ENCODE assay signal across 8 cellular contexts in genomic region chr13:96020155-96020575, GRCh38. TPM values are rescaled to one million over a fixed set of nuclear protein-coding genes. Genes with fewer than 3 reads are reported as not detected.
A peak's percentile ranks its signal among the peaks of the same experiment; 100 is the strongest.
DNase-seq lines count a peak whose midpoint lies in the region; ATAC-seq and TF ChIP-seq lines count a peak whose summit lies in the region.

No MANE protein-coding gene starts in this region.

- ATAC-seq in GM21360 (IDR thresholded peaks at IDR 0.05; ENCODE audit: unreplicated experiment) (peak; percentile 95), HG03521 (IDR thresholded peaks at IDR 0.05; ENCODE audit: unreplicated experiment) (peak; percentile 88), left colon (peak; percentile 89)

- H3K9me3 ChIP-seq in transverse colon, result peaks cover 0 to 7% of the 10 kb centered on the region in 2 donors

- H3K4me3 ChIP-seq in transverse colon, result no peak overlapping the region

- TF ChIP-seq CTCF in transverse colon (IDR thresholded peaks at IDR 0.05), result peak; percentile 55 to 67 (median 62)

- H3K4me1 ChIP-seq in transverse colon, result peaks cover 0 to 18% (median 10%) of the 10 kb centered on the region in 4 donors

- in situ Hi-C loops in T47D (cut with HindIII; ENCODE audit: low pct_unique_long_range_greater_than_20kb, low sequenced_read_pairs) (no loop called here), transverse colon (cut with MboI; ENCODE audit: low pct_ligation_motif_present in 1 of 4, low pct_unique_long_range_greater_than_20kb in 1 of 4, low sequenced_read_pairs in 3 of 4) (no loop called here)

- DNase-seq in ELF-1 (ENCODE audit: low read depth, low spot score) (peak; percentile 67), NCI-H82 (lab: John Stamatoyannopoulos, UW) (peak; percentile 78), T47D (ENCODE audit: low read depth in 1 of 2, low spot score in 1 of 2) (peak; percentile 41 to 80), left colon (peak in 1 of 2 donors; percentile 25), transverse colon (peak; percentile 30)
- DNase-seq in activated CD4-positive, alpha-beta T cell treated with anti-CD3 and anti-CD28 coated beads, Interleukin-2, amount 50 U/mL, for 48 hours, result no peak

- H3K27ac ChIP-seq in transverse colon, result peak overlapping the region; percentile 13 to 48 (median 24)

- WGBS in transverse colon (ENCODE audit: low coverage in 1 of 2), 2 donors, result 17 to 26% methylated on average over 1 to 3 of the region's 3 CpGs

- peaks cover 0 to 5% (median 0%) of the 10 kb centered on the region in 4 donors for H3K36me3 ChIP-seq in transverse colon

- intact Hi-C loops in left colon (cut with DNase I, micrococcal nuclease) (no loop called here), transverse colon (cut with DNase I; ENCODE audit: low total_unique reads) (no loop called here)

- TF ChIP-seq POLR2A in transverse colon (IDR thresholded peaks at IDR 0.05), result no peak

- no peaks in the 10 kb centered on the region for H3K27me3 ChIP-seq in transverse colon

- no peak for TF ChIP-seq EP300 in transverse colon (IDR thresholded peaks at IDR 0.05; ENCODE audit: low read depth)

RNA-seq across cellular contexts. Expression of gene UGGT2, which starts 33.0 kb away (rescaled TPM):
- 10 to 100 TPM; 17.2 to 19.2 TPM for total RNA-seq in left colon
- total RNA-seq in transverse colon, result 100 to 1,000 TPM in 1 of 4 donors, 10 to 100 TPM in 3; 19.5 to 148 (median 41.0) TPM

Comparison
In these comparisons a context has a peak if more than half of its experiments do, and no peak if none do; other contexts are left out.
1. DNase-seq: peak in ELF-1 (single experiment), NCI-H82 (single experiment), T47D (2 of 2) and transverse colon (single experiment); none in activated CD4-positive, alpha-beta T cell treated with anti-CD3 and anti-CD28 coated beads, Interleukin-2, amount 50 U/mL, for 48 hours (0 of 2).
2. Peak in every context shown above with its lines, with median percentiles within 50 percentile points of each other: ATAC-seq.